ENCODE assay signal across 1 cellular context in the genomic region with DNA sequence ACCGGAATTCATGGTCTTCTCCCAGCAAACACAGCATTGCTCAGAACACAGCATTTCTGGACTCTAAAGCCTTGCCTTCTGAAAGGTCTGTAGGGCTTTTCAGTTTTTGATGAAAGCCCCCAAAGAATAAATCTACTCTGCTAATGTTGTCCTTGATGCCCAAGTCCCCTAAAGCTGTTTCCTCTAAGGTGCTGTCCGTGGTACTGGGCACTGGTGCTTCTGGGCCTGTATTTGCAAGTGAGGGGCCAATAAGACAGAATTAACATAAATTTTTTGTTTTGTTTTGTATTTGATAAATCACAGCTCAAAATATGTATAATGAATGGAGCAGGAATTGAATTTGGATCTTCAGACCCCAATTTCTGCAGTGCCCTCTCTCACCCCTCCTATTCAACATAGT.
A peak's percentile ranks its signal among the peaks of the same experiment; 100 is the strongest.
TF ChIP-seq lines count a peak whose summit lies in the region.

No MANE protein-coding gene starts in this region.

TF ChIP-seq in GM12878, 131 proteins besides CTCF, POLR2A, EP300 and RAD21:
- TF ChIP-seq, protein P1, sequence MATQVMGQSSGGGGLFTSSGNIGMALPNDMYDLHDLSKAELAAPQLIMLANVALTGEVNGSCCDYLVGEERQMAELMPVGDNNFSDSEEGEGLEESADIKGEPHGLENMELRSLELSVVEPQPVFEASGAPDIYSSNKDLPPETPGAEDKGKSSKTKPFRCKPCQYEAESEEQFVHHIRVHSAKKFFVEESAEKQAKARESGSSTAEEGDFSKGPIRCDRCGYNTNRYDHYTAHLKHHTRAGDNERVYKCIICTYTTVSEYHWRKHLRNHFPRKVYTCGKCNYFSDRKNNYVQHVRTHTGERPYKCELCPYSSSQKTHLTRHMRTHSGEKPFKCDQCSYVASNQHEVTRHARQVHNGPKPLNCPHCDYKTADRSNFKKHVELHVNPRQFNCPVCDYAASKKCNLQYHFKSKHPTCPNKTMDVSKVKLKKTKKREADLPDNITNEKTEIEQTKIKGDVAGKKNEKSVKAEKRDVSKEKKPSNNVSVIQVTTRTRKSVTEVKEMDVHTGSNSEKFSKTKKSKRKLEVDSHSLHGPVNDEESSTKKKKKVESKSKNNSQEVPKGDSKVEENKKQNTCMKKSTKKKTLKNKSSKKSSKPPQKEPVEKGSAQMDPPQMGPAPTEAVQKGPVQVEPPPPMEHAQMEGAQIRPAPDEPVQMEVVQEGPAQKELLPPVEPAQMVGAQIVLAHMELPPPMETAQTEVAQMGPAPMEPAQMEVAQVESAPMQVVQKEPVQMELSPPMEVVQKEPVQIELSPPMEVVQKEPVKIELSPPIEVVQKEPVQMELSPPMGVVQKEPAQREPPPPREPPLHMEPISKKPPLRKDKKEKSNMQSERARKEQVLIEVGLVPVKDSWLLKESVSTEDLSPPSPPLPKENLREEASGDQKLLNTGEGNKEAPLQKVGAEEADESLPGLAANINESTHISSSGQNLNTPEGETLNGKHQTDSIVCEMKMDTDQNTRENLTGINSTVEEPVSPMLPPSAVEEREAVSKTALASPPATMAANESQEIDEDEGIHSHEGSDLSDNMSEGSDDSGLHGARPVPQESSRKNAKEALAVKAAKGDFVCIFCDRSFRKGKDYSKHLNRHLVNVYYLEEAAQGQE (IDR thresholded peaks at IDR 0.05; ENCODE audit: low read depth, low read length) = peak; percentile 85
- TF ChIP-seq PAX5 (IDR thresholded peaks at IDR 0.05; ENCODE audit: borderline replicate concordance, low read depth, low read length) (no peak), SUPT20H (IDR thresholded peaks at IDR 0.05; ENCODE audit: borderline replicate concordance, control insufficient read depth, low read depth, low read length) (no peak), RFX5 (IDR thresholded peaks at IDR 0.05; ENCODE audit: low read depth, low read length) (no peak), ZNF622 (IDR thresholded peaks at IDR 0.05) (no peak)
- TF ChIP-seq, protein P2, sequence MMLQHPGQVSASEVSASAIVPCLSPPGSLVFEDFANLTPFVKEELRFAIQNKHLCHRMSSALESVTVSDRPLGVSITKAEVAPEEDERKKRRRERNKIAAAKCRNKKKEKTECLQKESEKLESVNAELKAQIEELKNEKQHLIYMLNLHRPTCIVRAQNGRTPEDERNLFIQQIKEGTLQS (IDR thresholded peaks at IDR 0.05; ENCODE audit: borderline replicate concordance, extremely low read depth, low read depth, low read length) = no peak
